ENCODE assay signal across 1 cellular context in genomic region chr13:113664751-113665581, GRCh38.
TF ChIP-seq lines count a peak whose summit lies in the region.

No MANE protein-coding gene starts in this region.

TF ChIP-seq in H1, 55 proteins besides CTCF, POLR2A, EP300 and RAD21 (continued from another document):
- no peak for TF ChIP-seq CHD7 (IDR thresholded peaks at IDR 0.05; ENCODE audit: insufficient replicate concordance, low read length)
- TF ChIP-seq BRCA1 (IDR thresholded peaks at IDR 0.05; ENCODE audit: low read depth, low read length), result no peak
- TF ChIP-seq CEBPB (IDR thresholded peaks at IDR 0.05; ENCODE audit: low read depth, low read length), result no peak
- TF ChIP-seq EZH2 (IDR thresholded peaks at IDR 0.05; ENCODE audit: low read depth, low read length, severe bottlenecking), result no peak
- TF ChIP-seq TBP (IDR thresholded peaks at IDR 0.05; ENCODE audit: low read depth, low read length), result no peak
- TF ChIP-seq E2F6 (IDR thresholded peaks at IDR 0.05), result no peak
- TF ChIP-seq RNF2 (IDR thresholded peaks at IDR 0.05; ENCODE audit: borderline replicate concordance, low read depth, low read length, missing control alignments, poor library complexity, severe bottlenecking), result no peak
- TF ChIP-seq RXRA (IDR thresholded peaks at IDR 0.05; ENCODE audit: insufficient read depth, low read depth, low read length), result no peak
- TF ChIP-seq CBX8 (IDR thresholded peaks at IDR 0.05; ENCODE audit: borderline replicate concordance, low read depth, low read length), result no peak
- no peak for TF ChIP-seq NANOG (IDR thresholded peaks at IDR 0.05; ENCODE audit: insufficient read depth, low read depth, low read length, poor library complexity, severe bottlenecking)
